ENCODE assay signal across 19 cellular contexts in genomic region chr2:168293766-168294165, GRCh38. TPM values are rescaled to one million over a fixed set of nuclear protein-coding genes. Genes with fewer than 3 reads are reported as not detected.
DNase-seq lines count a peak whose midpoint lies in the region; ATAC-seq and TF ChIP-seq lines count a peak whose summit lies in the region.
"Had no signal": no experiment of that assay in that cellular context is flagged by ENCODE, and none has a peak within 500 bp of the region (broad histone marks: within the 10 kb centered on the region; RNA-seq: fewer than 3 reads in every experiment).

No MANE protein-coding gene starts in this region.

- H3K9ac ChIP-seq in OCI-LY1 (ENCODE audit: low read length): no peak overlapping the region

- no peaks in the 10 kb centered on the region for H3F3A ChIP-seq in OCI-LY1 (ENCODE audit: insufficient read depth, low read length)

- H3K4me1 ChIP-seq in A673 (ENCODE audit: insufficient read depth, low read length, poor library complexity, severe bottlenecking) (no peaks in the 10 kb centered on the region), OCI-LY1 (ENCODE audit: insufficient read depth, low read length, severe bottlenecking) (no peaks in the 10 kb centered on the region)
- H3K4me1 ChIP-seq: ascending aorta, esophagus muscularis mucosa, suprapubic skin had no signal

- H4K20me1 ChIP-seq in OCI-LY1 (ENCODE audit: insufficient read depth, low read length): no peaks in the 10 kb centered on the region

- ATAC-seq in stimulated activated memory B cell treated with anti-CD40 and anti-IgM and Interleukin-4, amounts not matched to agents 10 μg/mL and 1 μg/mL and 100 μg/mL, for 72 hours: no peak
- ATAC-seq in HG03045 (IDR thresholded peaks at IDR 0.05; ENCODE audit: unreplicated experiment) (no peak), HG03280 (IDR thresholded peaks at IDR 0.05; ENCODE audit: unreplicated experiment) (no peak)
- ATAC-seq: activated CD4-positive, alpha-beta T cell treated with anti-CD3 and anti-CD28 coated beads for 36 hours; sciatic nerve had no signal

- H3K27ac Mint-ChIP-seq in stimulated activated memory B cell treated with anti-CD40 and anti-IgM and Interleukin-4, amounts not matched to agents 10 μg/mL and 1 μg/mL and 100 μg/mL, for 72 hours: no peak overlapping the region
- H3K27ac Mint-ChIP-seq: activated CD4-positive, alpha-beta T cell treated with anti-CD3 and anti-CD28 coated beads for 36 hours; activated naive CD4-positive, alpha-beta T cell treated with anti-CD3 and anti-CD28 coated beads for 36 hours had no signal

- CTCF ChIA-PET in A673 (lab: Charles Lee): no interaction called here

- no TSS peak for BruUV-seq in A673 (replicated peaks; lab: Mats Ljungman, UMichigan)

- H3K4me3 Mint-ChIP-seq in stimulated activated memory B cell treated with anti-CD40 and anti-IgM and Interleukin-4, amounts not matched to agents 10 μg/mL and 1 μg/mL and 100 μg/mL, for 72 hours: no peak overlapping the region
- H3K4me3 Mint-ChIP-seq: activated CD4-positive, alpha-beta T cell treated with anti-CD3 and anti-CD28 coated beads for 36 hours; activated naive CD4-positive, alpha-beta T cell treated with anti-CD3 and anti-CD28 coated beads for 36 hours had no signal

- H3K9me3 ChIP-seq in A673 (ENCODE audit: low read depth, low read length, poor library complexity, severe bottlenecking) (no peaks in the 10 kb centered on the region), OCI-LY1 (ENCODE audit: low read length) (no peaks in the 10 kb centered on the region)
- H3K9me3 ChIP-seq: ascending aorta, esophagus muscularis mucosa, suprapubic skin had no signal

- H3K4me3 ChIP-seq in A673 (ENCODE audit: low read depth, low read length, poor library complexity, severe bottlenecking) (no peak overlapping the region), OCI-LY1 (ENCODE audit: low read depth, low read length, poor library complexity, severe bottlenecking) (no peak overlapping the region), epithelial cell of esophagus (ENCODE audit: low read length) (no peak overlapping the region)
- H3K4me3 ChIP-seq: ascending aorta, esophagus muscularis mucosa, suprapubic skin had no signal

- no peaks in the 10 kb centered on the region for H3K4me1 Mint-ChIP-seq in stimulated activated memory B cell treated with anti-CD40 and anti-IgM and Interleukin-4, amounts not matched to agents 10 μg/mL and 1 μg/mL and 100 μg/mL, for 72 hours
- H3K4me1 Mint-ChIP-seq: activated CD4-positive, alpha-beta T cell treated with anti-CD3 and anti-CD28 coated beads for 36 hours had no signal

- H2AFZ ChIP-seq in OCI-LY1 (ENCODE audit: low read length): no peak overlapping the region

- H3K27me3 Mint-ChIP-seq in stimulated activated memory B cell treated with anti-CD40 and anti-IgM and Interleukin-4, amounts not matched to agents 10 μg/mL and 1 μg/mL and 100 μg/mL, for 72 hours: no peaks in the 10 kb centered on the region
- H3K27me3 Mint-ChIP-seq: activated CD4-positive, alpha-beta T cell treated with anti-CD3 and anti-CD28 coated beads for 36 hours had no signal

- H3K9me2 ChIP-seq in OCI-LY1 (ENCODE audit: low read depth, low read length): no peaks in the 10 kb centered on the region

- H3K4me2 ChIP-seq in OCI-LY1 (ENCODE audit: low read length): no peak overlapping the region

- H3K36me3 Mint-ChIP-seq in stimulated activated memory B cell treated with anti-CD40 and anti-IgM and Interleukin-4, amounts not matched to agents 10 μg/mL and 1 μg/mL and 100 μg/mL, for 72 hours: no peaks in the 10 kb centered on the region

- POLR2A ChIA-PET in A673 (lab: Charles Lee; ENCODE audit: low non-redundant PET): no interaction called here

- H3K79me2 ChIP-seq in OCI-LY1 (ENCODE audit: insufficient read depth, low read length): no peaks in the 10 kb centered on the region

- H3K36me3 ChIP-seq in A673 (ENCODE audit: insufficient read depth, low read length, poor library complexity, severe bottlenecking) (no peaks in the 10 kb centered on the region), OCI-LY1 (ENCODE audit: insufficient read depth, low read length) (no peaks in the 10 kb centered on the region)
- H3K36me3 ChIP-seq: ascending aorta, esophagus muscularis mucosa, suprapubic skin had no signal

- H3K27me3 ChIP-seq in A673 (replicated peaks; ENCODE audit: insufficient read depth, low read depth, low read length, poor library complexity): no peaks in the 10 kb centered on the region
- no peaks in the 10 kb centered on the region for H3K27me3 ChIP-seq in OCI-LY1 (ENCODE audit: insufficient read depth, low read length)
- H3K27me3 ChIP-seq: ascending aorta, esophagus muscularis mucosa, suprapubic skin had no signal

- TF ChIP-seq CTCF in A673 (conservative IDR thresholded peaks at IDR 0.05; ENCODE audit: low read depth, low read length) (0 out of 2 replicates have a peak, but pooled peaks have one; percentile 21), GM12872 (IDR thresholded peaks at IDR 0.05; ENCODE audit: insufficient read depth, low read depth, low read length) (0 out of 3 replicates have a peak, but pooled peaks have one; percentile 12), OCI-LY1 (IDR thresholded peaks at IDR 0.05; ENCODE audit: low read length) (peak; percentile 20; the same call in 1 of the 2 replicates), epithelial cell of esophagus (IDR thresholded peaks at IDR 0.05; ENCODE audit: insufficient read depth, low read depth, low read length, missing control alignments) (peak; percentile 25)

- H3K27ac ChIP-seq in A673 (ENCODE audit: low read depth, low read length, poor library complexity, severe bottlenecking) (no peak overlapping the region), OCI-LY1 (ENCODE audit: low read depth, low read length, poor library complexity, severe bottlenecking) (no peak overlapping the region)
- H3K27ac ChIP-seq: ascending aorta, esophagus muscularis mucosa, suprapubic skin had no signal

- peaks cover 3% of the 10 kb centered on the region for H3K9me3 Mint-ChIP-seq in stimulated activated memory B cell treated with anti-CD40 and anti-IgM and Interleukin-4, amounts not matched to agents 10 μg/mL and 1 μg/mL and 100 μg/mL, for 72 hours
- H3K9me3 Mint-ChIP-seq: activated naive CD4-positive, alpha-beta T cell treated with anti-CD3 and anti-CD28 coated beads for 36 hours had no signal

- DNase-seq in A673 (ENCODE audit: low spot score) (no peak), epithelial cell of esophagus (ENCODE audit: low read depth) (no peak)
- no peak for DNase-seq in effector CD8-positive, alpha-beta T cell (lab: John Stamatoyannopoulos, UW)
- DNase-seq: activated CD4-positive, alpha-beta T cell treated with anti-CD3 and anti-CD28 coated beads for 36 hours; activated naive CD4-positive, alpha-beta T cell treated with anti-CD3 and anti-CD28 coated beads for 36 hours; AML-193; NCI-H1105 treated with DMSO at 0.1 percent for 48 hours; NCI-H226; stimulated activated CD4-positive, alpha-beta T cell treated with anti-CD3 and anti-CD28 coated beads, Interleukin-2, amount 100 ng/mL, for 24 hours; T1000 had no signal

- intact Hi-C loops in A673 (cut with micrococcal nuclease; ENCODE audit: unreplicated experiment): no loop called here

RNA-seq across cellular contexts. Expression of gene STK39, which starts 46.4 kb away (rescaled TPM):
- total RNA-seq in A673 (2021): 15.9 and 19.3 TPM in 2 replicates
